ENCODE assay signal across 10 cellular contexts in the genomic region with DNA sequence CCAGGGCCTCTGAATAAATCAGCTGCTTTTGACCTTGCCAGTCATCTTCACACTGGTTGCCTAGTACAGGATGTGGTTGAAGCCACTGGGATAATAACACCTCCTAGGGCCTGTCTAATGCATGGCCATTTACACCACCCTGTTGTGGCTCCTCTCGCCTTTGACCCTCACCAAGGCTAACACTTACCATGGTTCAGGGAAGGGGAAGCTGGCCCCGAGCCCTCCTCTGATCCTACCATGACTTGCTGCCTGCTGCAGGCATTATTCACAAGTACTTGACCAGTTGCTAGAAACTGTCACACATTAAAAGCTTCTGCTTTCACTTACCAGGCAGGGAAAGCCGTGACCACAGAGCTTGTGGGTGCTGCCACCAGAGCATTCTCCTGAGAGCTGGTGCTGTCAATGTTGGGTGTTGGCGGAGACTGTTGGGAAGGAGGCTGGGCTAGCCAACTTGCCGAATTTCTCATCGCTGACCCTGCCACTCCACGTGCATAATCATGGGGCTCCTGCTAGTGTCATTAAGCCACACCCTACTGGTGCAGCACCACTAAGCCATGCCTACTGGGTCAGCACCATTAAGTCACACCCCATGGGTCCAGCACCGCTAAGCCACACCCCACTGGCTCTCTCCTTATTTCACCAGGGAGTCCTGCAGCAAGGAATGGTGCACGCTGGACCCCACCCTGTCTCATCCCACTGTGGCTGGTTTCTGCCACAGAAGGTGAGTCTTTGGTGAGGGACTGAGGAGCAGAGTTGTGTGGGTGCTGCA. TPM values are rescaled to one million over a fixed set of nuclear protein-coding genes. Genes with fewer than 3 reads are reported as not detected.
DNase-seq lines count a peak whose midpoint lies in the region; ATAC-seq and TF ChIP-seq lines count a peak whose summit lies in the region.
"Had no signal": no experiment of that assay in that cellular context is flagged by ENCODE, and none has a peak within 500 bp of the region (broad histone marks: within the 10 kb centered on the region; RNA-seq: fewer than 3 reads in every experiment).

No MANE protein-coding gene starts in this region.

- H3K4me3 ChIP-seq in HL-60 (replicated peaks; ENCODE audit: insufficient read depth, low read length) (no peak overlapping the region; the same call in 1 of the 2 replicates), WERI-Rb-1 (ENCODE audit: low read depth, low read length) (no peak overlapping the region), thyroid gland (replicated peaks in 1 of 3) (no peak overlapping the region)
- H3K4me3 ChIP-seq: SJSA1 had no signal

- no peak overlapping the region for H3K27ac ChIP-seq in CD4-positive, alpha-beta T cell (ENCODE audit: low read depth, low read length)
- peak overlapping the region; percentile 25; the same call in 1 of the 2 replicates for H3K27ac ChIP-seq in HL-60 (replicated peaks)
- no peak overlapping the region for H3K27ac ChIP-seq in WERI-Rb-1
- no peak overlapping the region for H3K27ac ChIP-seq in thyroid gland
- H3K27ac ChIP-seq: neutrophil, SJSA1 had no signal

- peak overlapping the region; percentile 95 for H3K27ac Mint-ChIP-seq in CD4-positive, alpha-beta T cell

- DNase-seq in CD4-positive, alpha-beta T cell, result peak in 1 of 10 experiments; percentile 10
- peak; percentile 56 to 85 for DNase-seq in HL-60 (ENCODE audit: low read depth in 1 of 2, low spot score in 1 of 2)
- DNase-seq in activated T-cell treated with anti-CD3 and anti-CD28 coated beads, Interleukin-2, amount 50 U/mL, for 4 hours, result no peak
- no peak for DNase-seq in WERI-Rb-1
- DNase-seq in thyroid gland, result no peak
- DNase-seq in cerebellar nuclear complex (lab: John Stamatoyannopoulos, UW), result no peak

- ATAC-seq in CD4-positive, alpha-beta T cell (ENCODE audit: poor library complexity), result no peak
- ATAC-seq in GM19397 (IDR thresholded peaks at IDR 0.05; ENCODE audit: unreplicated experiment), result peak; percentile 55
- ATAC-seq in activated T-cell treated with anti-CD3 and anti-CD28 coated beads, Interleukin-2, amount 50 U/mL, for 4 hours, result peak in 1 of 2 donors; percentile 24
- ATAC-seq in GM19328 (IDR thresholded peaks at IDR 0.05; ENCODE audit: unreplicated experiment), result no peak

- intact Hi-C loops in CD4-positive, alpha-beta T cell (cut with DNase I, micrococcal nuclease), result loop anchor here in 1 of 2 experiments (2.0 kb wide), 1 partner anchor 19 kb away; no protein-coding TSS in a partner anchor
- intact Hi-C loops in thyroid gland (cut with DNase I), result no loop called here

- TF ChIP-seq CTCF in CD4-positive, alpha-beta T cell (IDR thresholded peaks at IDR 0.05), result no peak
- TF ChIP-seq CTCF in HL-60 (IDR thresholded peaks at IDR 0.05; ENCODE audit: insufficient read depth, low read length), result no peak
- no peak for TF ChIP-seq CTCF in WERI-Rb-1 (IDR thresholded peaks at IDR 0.05; ENCODE audit: low read depth, low read length)
- TF ChIP-seq CTCF in thyroid gland (IDR thresholded peaks at IDR 0.05), result no peak

- no peak overlapping the region for H3K4me3 Mint-ChIP-seq in CD4-positive, alpha-beta T cell
- H3K4me3 Mint-ChIP-seq in activated T-cell treated with anti-CD3 and anti-CD28 coated beads, Interleukin-2, amount 50 U/mL, for 4 hours, result peak overlapping the region; percentile 14

- no peaks in the 10 kb centered on the region for H3K36me3 Mint-ChIP-seq in CD4-positive, alpha-beta T cell (ENCODE audit: low read depth)
- H3K36me3 Mint-ChIP-seq in activated T-cell treated with anti-CD3 and anti-CD28 coated beads, Interleukin-2, amount 50 U/mL, for 4 hours (ENCODE audit: insufficient read depth), result no peaks in the 10 kb centered on the region

- no peaks in the 10 kb centered on the region for H3K27me3 ChIP-seq in CD4-positive, alpha-beta T cell (ENCODE audit: control insufficient read depth, insufficient read depth, low read length)
- no peaks in the 10 kb centered on the region for H3K27me3 ChIP-seq in HL-60 (ENCODE audit: insufficient read depth, poor library complexity, severe bottlenecking)
- no peaks in the 10 kb centered on the region for H3K27me3 ChIP-seq in WERI-Rb-1 (ENCODE audit: insufficient read depth, low read depth, severe bottlenecking)
- no peaks in the 10 kb centered on the region for H3K27me3 ChIP-seq in thyroid gland
- H3K27me3 ChIP-seq: neutrophil, SJSA1 had no signal

- peaks cover 3% of the 10 kb centered on the region for H3K9me3 Mint-ChIP-seq in CD4-positive, alpha-beta T cell
- no peaks in the 10 kb centered on the region for H3K9me3 Mint-ChIP-seq in activated T-cell treated with anti-CD3 and anti-CD28 coated beads, Interleukin-2, amount 50 U/mL, for 4 hours

- H3K36me3 ChIP-seq in WERI-Rb-1, result no peaks in the 10 kb centered on the region
- no peaks in the 10 kb centered on the region for H3K36me3 ChIP-seq in thyroid gland
- H3K36me3 ChIP-seq: neutrophil, SJSA1 had no signal

- 85 to 94% methylated on average over 9 of the region's 9 CpGs for WGBS in thyroid gland, 2 donors

- TF ChIP-seq POLR2A in thyroid gland (IDR thresholded peaks at IDR 0.05), result no peak

- peaks cover 15 to 23% of the 10 kb centered on the region in 2 donors for H3K4me1 ChIP-seq in thyroid gland
- H3K4me1 ChIP-seq: SJSA1 had no signal

- CTCF ChIA-PET in CD4-positive, alpha-beta T cell (lab: Charles Lee), result interaction anchor here (2.0 kb wide), 1 partner anchor 42 kb away, joined by 8 read pairs; no protein-coding TSS in a partner anchor

- H3K9me3 ChIP-seq in CD4-positive, alpha-beta T cell (ENCODE audit: control insufficient read depth, low read length), result no peaks in the 10 kb centered on the region
- no peaks in the 10 kb centered on the region for H3K9me3 ChIP-seq in WERI-Rb-1 (ENCODE audit: severe bottlenecking)
- H3K9me3 ChIP-seq in thyroid gland, result no peaks in the 10 kb centered on the region
- H3K9me3 ChIP-seq: neutrophil, SJSA1 had no signal

- peaks cover 82% of the 10 kb centered on the region for H3K4me1 Mint-ChIP-seq in CD4-positive, alpha-beta T cell (ENCODE audit: low read depth)
- H3K4me1 Mint-ChIP-seq in activated T-cell treated with anti-CD3 and anti-CD28 coated beads, Interleukin-2, amount 50 U/mL, for 4 hours (ENCODE audit: low read depth), result peaks cover 81% of the 10 kb centered on the region

- POLR2A ChIA-PET in CD4-positive, alpha-beta T cell (lab: Charles Lee), result interaction anchor here (0.7 to 3.4 kb wide), 8 partner anchors 11 to 47 kb away, joined by 3 to 19 read pairs (median 4); a partner anchor contains a TSS

- H3K27me3 Mint-ChIP-seq in CD4-positive, alpha-beta T cell, result no peaks in the 10 kb centered on the region
- no peaks in the 10 kb centered on the region for H3K27me3 Mint-ChIP-seq in activated T-cell treated with anti-CD3 and anti-CD28 coated beads, Interleukin-2, amount 50 U/mL, for 4 hours (ENCODE audit: low read depth)

RNA-seq across cellular contexts. Expression of a gene that starts 47.0 kb away (rescaled TPM):
- total RNA-seq in CD4-positive, alpha-beta T cell, result 10 to 100 TPM; 82.6 to 91.8 TPM
- total RNA-seq in activated T-cell treated with anti-CD3 and anti-CD28 coated beads, Interleukin-2, amount 50 U/mL, for 4 hours, result 10 to 100 TPM; 23.6 to 37.3 (median 31.5) TPM
- 10 to 100 TPM; 10.6 to 25.4 (median 12.9) TPM for total RNA-seq in thyroid gland

Comparison
In these comparisons a context has a peak if more than half of its experiments do, and no peak if none do; other contexts are left out.
1. DNase-seq: peak in HL-60 (2 of 2); none in activated T-cell treated with anti-CD3 and anti-CD28 coated beads, Interleukin-2, amount 50 U/mL, for 4 hours (single experiment), WERI-Rb-1 (single experiment), thyroid gland (0 of 2) and cerebellar nuclear complex (0 of 2).